19 cellular contexts compared by ENCODE assay signal in the genomic region with DNA sequence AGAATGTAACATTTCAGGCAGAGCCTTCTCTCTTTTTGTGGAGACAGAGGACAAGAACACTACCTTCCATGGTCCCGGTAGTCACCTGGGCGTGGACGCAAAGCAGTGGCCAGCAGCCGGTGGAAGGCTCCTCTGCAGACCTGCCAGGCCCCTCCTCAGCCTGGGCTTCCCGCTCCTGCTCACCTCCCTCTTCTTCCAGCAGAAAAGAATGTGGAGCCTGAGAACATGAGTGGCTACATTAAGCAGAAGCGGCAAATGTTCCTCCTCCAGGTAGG. TPM values are rescaled to one million over a fixed set of nuclear protein-coding genes. Genes with fewer than 3 reads are reported as not detected.
DNase-seq lines count a peak whose midpoint lies in the region; ATAC-seq and TF ChIP-seq lines count a peak whose summit lies in the region.
"Had no signal": no experiment of that assay in that cellular context is flagged by ENCODE, and none has a peak within 500 bp of the region (broad histone marks: within the 10 kb centered on the region; RNA-seq: fewer than 3 reads in every experiment).

No MANE protein-coding gene starts in this region.

- H3K36me3 Mint-ChIP-seq in osteocyte (ENCODE audit: unreplicated experiment) = no peaks in the 10 kb centered on the region
- H3K36me3 Mint-ChIP-seq: CD14-positive monocyte; CD4-positive, alpha-beta memory T cell had no signal

- no peak for ATAC-seq in GM19463 (IDR thresholded peaks at IDR 0.05; ENCODE audit: unreplicated experiment)
- ATAC-seq in HG03565 (IDR thresholded peaks at IDR 0.05; ENCODE audit: unreplicated experiment) = no peak
- ATAC-seq: HepG2 had no signal

- no peak overlapping the region for H3K27ac ChIP-seq in coronary artery
- H3K27ac ChIP-seq: BLaER1 had no signal

- no peaks in the 10 kb centered on the region for H3K9me3 Mint-ChIP-seq in osteocyte (ENCODE audit: unreplicated experiment)
- H3K9me3 Mint-ChIP-seq: CD4-positive, alpha-beta memory T cell; H9 had no signal

- H3K4me3 ChIP-seq in coronary artery = no peak overlapping the region
- H3K4me3 ChIP-seq: BLaER1 had no signal

- no peaks in the 10 kb centered on the region for H3K27me3 Mint-ChIP-seq in osteocyte (ENCODE audit: unreplicated experiment)

- DNase-seq in activated CD8-positive, alpha-beta memory T cell treated with anti-CD3 and anti-CD28 coated beads for 24 hours = peak; percentile 19
- DNase-seq in activated CD8-positive, alpha-beta memory T cell treated with anti-CD3 and anti-CD28 coated beads, Interleukin-2, amount 50 U/mL, for 48 hours = no peak
- peak; percentile 40 for DNase-seq in coronary artery (ENCODE audit: low spot score)
- peak; percentile 73 for DNase-seq in osteocyte (ENCODE audit: extremely low spot score, unreplicated experiment)
- DNase-seq in retina = no peak
- DNase-seq: 8988T; CD4-positive, alpha-beta memory T cell; DMS153; DMS79; GDM1; GOT3; H9 had no signal

- TF ChIP-seq CTCF in coronary artery (IDR thresholded peaks at IDR 0.05) = no peak
- no peak for TF ChIP-seq CTCF in osteocyte (IDR thresholded peaks at IDR 0.05)

- no peak overlapping the region for H3K4me3 Mint-ChIP-seq in osteocyte (ENCODE audit: unreplicated experiment)
- H3K4me3 Mint-ChIP-seq: CD14-positive monocyte; CD4-positive, alpha-beta memory T cell; H9 had no signal

- H3K27ac Mint-ChIP-seq in osteocyte (ENCODE audit: unreplicated experiment) = no peak overlapping the region
- H3K27ac Mint-ChIP-seq: CD14-positive monocyte; CD4-positive, alpha-beta memory T cell; H9 had no signal

- H3K4me1 Mint-ChIP-seq in osteocyte (ENCODE audit: unreplicated experiment) = peaks cover 6% of the 10 kb centered on the region
- H3K4me1 Mint-ChIP-seq: CD14-positive monocyte had no signal

RNA-seq across cellular contexts. Expression of a gene that starts 23.5 kb away (rescaled TPM):
- not detected in 2 replicates for total RNA-seq in osteocyte
- total RNA-seq: A673; CD4-positive, alpha-beta memory T cell; Daoy; HepG2 had no signal

RNA-seq across cellular contexts. Expression of a gene that starts 57.5 kb away (rescaled TPM):
- total RNA-seq in osteocyte = 30.7 and 31.8 TPM in 2 replicates

Comparison
In these comparisons a context has a peak if more than half of its experiments do, and no peak if none do; other contexts are left out.
1. DNase-seq: peak in activated CD8-positive, alpha-beta memory T cell treated with anti-CD3 and anti-CD28 coated beads for 24 hours (single experiment), coronary artery (single experiment) and osteocyte (single experiment); none in activated CD8-positive, alpha-beta memory T cell treated with anti-CD3 and anti-CD28 coated beads, Interleukin-2, amount 50 U/mL, for 48 hours (single experiment) and retina (single experiment).